In the genomic region with DNA sequence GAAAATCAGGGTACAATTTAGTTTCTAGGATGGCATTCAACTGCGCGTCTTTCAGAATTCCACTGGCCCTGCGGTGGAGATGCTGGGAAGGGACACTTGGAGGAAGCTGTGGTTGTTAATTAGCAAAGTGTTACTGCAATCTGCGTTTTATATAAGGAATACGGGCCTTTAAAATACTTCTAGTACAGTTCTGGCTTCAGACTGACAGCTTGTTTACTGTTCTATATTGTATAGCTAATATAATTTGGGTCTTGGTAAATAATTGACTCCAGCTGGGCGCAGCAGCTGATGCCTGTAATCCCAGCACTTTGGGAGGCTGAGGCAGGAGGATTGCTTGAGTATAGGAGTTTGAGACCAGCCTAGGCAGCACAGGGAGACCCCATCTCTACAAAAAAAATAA, we compare ENCODE assay signal across 1 cellular context.
TF ChIP-seq lines count a peak whose summit lies in the region.

No MANE protein-coding gene starts in this region.

TF ChIP-seq in K562, 482 proteins besides CTCF, POLR2A, EP300 and RAD21 (continued from another document):
- TF ChIP-seq CAMTA2 (CRISPR knock-in tag; conservative IDR thresholded peaks at IDR 0.05): no peak
- no peak for TF ChIP-seq XRCC4 (IDR thresholded peaks at IDR 0.05; ENCODE audit: extremely low read depth, insufficient read depth, insufficient read length)
- TF ChIP-seq, protein P1, sequence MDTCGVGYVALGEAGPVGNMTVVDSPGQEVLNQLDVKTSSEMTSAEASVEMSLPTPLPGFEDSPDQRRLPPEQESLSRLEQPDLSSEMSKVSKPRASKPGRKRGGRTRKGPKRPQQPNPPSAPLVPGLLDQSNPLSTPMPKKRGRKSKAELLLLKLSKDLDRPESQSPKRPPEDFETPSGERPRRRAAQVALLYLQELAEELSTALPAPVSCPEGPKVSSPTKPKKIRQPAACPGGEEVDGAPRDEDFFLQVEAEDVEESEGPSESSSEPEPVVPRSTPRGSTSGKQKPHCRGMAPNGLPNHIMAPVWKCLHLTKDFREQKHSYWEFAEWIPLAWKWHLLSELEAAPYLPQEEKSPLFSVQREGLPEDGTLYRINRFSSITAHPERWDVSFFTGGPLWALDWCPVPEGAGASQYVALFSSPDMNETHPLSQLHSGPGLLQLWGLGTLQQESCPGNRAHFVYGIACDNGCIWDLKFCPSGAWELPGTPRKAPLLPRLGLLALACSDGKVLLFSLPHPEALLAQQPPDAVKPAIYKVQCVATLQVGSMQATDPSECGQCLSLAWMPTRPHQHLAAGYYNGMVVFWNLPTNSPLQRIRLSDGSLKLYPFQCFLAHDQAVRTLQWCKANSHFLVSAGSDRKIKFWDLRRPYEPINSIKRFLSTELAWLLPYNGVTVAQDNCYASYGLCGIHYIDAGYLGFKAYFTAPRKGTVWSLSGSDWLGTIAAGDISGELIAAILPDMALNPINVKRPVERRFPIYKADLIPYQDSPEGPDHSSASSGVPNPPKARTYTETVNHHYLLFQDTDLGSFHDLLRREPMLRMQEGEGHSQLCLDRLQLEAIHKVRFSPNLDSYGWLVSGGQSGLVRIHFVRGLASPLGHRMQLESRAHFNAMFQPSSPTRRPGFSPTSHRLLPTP (IDR thresholded peaks at IDR 0.05; ENCODE audit: borderline replicate concordance, extremely low read depth, insufficient read length): no peak
